Comparison of ENCODE assay signal across 19 cellular contexts in genomic region chr5:134507495-134507894, GRCh38. TPM values are rescaled to one million over a fixed set of nuclear protein-coding genes. Genes with fewer than 3 reads are reported as not detected.
DNase-seq lines count a peak whose midpoint lies in the region; ATAC-seq and TF ChIP-seq lines count a peak whose summit lies in the region.
"Had no signal": no experiment of that assay in that cellular context is flagged by ENCODE, and none has a peak within 500 bp of the region (broad histone marks: within the 10 kb centered on the region; RNA-seq: fewer than 3 reads in every experiment).

No MANE protein-coding gene starts in this region.

- H3K4me3 Mint-ChIP-seq in progenitor cell of endocrine pancreas (ENCODE audit: low read depth) = no peak overlapping the region
- H3K4me3 Mint-ChIP-seq: activated naive CD8-positive, alpha-beta T cell treated with anti-CD3 and anti-CD28 coated beads for 36 hours; CD14-positive monocyte; effector memory CD8-positive, alpha-beta T cell; HFFc6 had no signal

- CTCF ChIA-PET in Panc1 (lab: Charles Lee) = no interaction called here

- BruUV-seq in Panc1 (replicated peaks; lab: Mats Ljungman, UMichigan) = no TSS peak

- H3K27ac Mint-ChIP-seq in progenitor cell of endocrine pancreas = peak overlapping the region; percentile 28
- H3K27ac Mint-ChIP-seq: activated naive CD8-positive, alpha-beta T cell treated with anti-CD3 and anti-CD28 coated beads for 36 hours; HFFc6 had no signal

- DNase-seq in activated effector memory CD4-positive, alpha-beta T cell treated with anti-CD3 and anti-CD28 coated beads, Interleukin-2, amount 50 U/mL, for 16 hours = peak; percentile 57
- no peak for DNase-seq in activated effector memory CD4-positive, alpha-beta T cell treated with Interleukin-2 at 50 U/mL for 16 hours
- DNase-seq in Panc1 (ENCODE audit: low read depth, low spot score) (no peak), epithelial cell of proximal tubule (ENCODE audit: low read depth) (no peak), progenitor cell of endocrine pancreas (ENCODE audit: low spot score, unreplicated experiment) (no peak)
- DNase-seq: activated naive CD8-positive, alpha-beta T cell treated with anti-CD3 and anti-CD28 coated beads for 36 hours; DMS79 treated with DMSO at 0.1 percent for 48 hours; effector memory CD8-positive, alpha-beta T cell; HFFc6; hippocampal formation; NCI-H2081; NCI-H510A treated with DMSO at 0.1 percent for 48 hours; sigmoid colon; stimulated activated CD4-positive, alpha-beta T cell treated with anti-CD3 and anti-CD28 coated beads, Interleukin-2, amount 100 ng/mL, for 24 hours had no signal

- H3K4me3 ChIP-seq in Panc1 (ENCODE audit: low read depth in 2 of 2, low read length in 2 of 2) (peak overlapping the region; percentile 50 to 82), epithelial cell of proximal tubule (ENCODE audit: low read depth, low read length) (peak overlapping the region; percentile 60)

- ATAC-seq in Panc1 (no peak), HG03139 (IDR thresholded peaks at IDR 0.05; ENCODE audit: unreplicated experiment) (no peak), GM18858 (IDR thresholded peaks at IDR 0.05; ENCODE audit: unreplicated experiment) (no peak), HG02973 (IDR thresholded peaks at IDR 0.05; ENCODE audit: unreplicated experiment) (no peak)
- ATAC-seq: effector memory CD8-positive, alpha-beta T cell had no signal

- H3K36me3 ChIP-seq in Panc1 (ENCODE audit: control insufficient read depth, insufficient read depth, low read length) = no peaks in the 10 kb centered on the region
- H3K36me3 ChIP-seq: sigmoid colon, vagina had no signal

- H3K4me1 ChIP-seq in Panc1 (ENCODE audit: control insufficient read depth, insufficient read depth, low read length) = peaks cover 91% of the 10 kb centered on the region

- in situ Hi-C loops in Panc1 (cut with HindIII; ENCODE audit: low pct_unique_long_range_greater_than_20kb, low sequenced_read_pairs) = no loop called here

- H3K36me3 Mint-ChIP-seq in progenitor cell of endocrine pancreas (ENCODE audit: insufficient read depth) = no peaks in the 10 kb centered on the region
- H3K36me3 Mint-ChIP-seq: activated naive CD8-positive, alpha-beta T cell treated with anti-CD3 and anti-CD28 coated beads for 36 hours; CD14-positive monocyte had no signal

- TF ChIP-seq CTCF in Panc1 (IDR thresholded peaks at IDR 0.05) = no peak
- no peak for TF ChIP-seq CTCF in epithelial cell of proximal tubule (conservative IDR thresholded peaks at IDR 0.05; ENCODE audit: low read depth, low read length)
- no peak for TF ChIP-seq CTCF in progenitor cell of endocrine pancreas (IDR thresholded peaks at IDR 0.05; ENCODE audit: unreplicated experiment)

- no peaks in the 10 kb centered on the region for H3K9me3 Mint-ChIP-seq in progenitor cell of endocrine pancreas (ENCODE audit: low read depth)
- H3K9me3 Mint-ChIP-seq: activated naive CD8-positive, alpha-beta T cell treated with anti-CD3 and anti-CD28 coated beads for 36 hours; CD14-positive monocyte; effector memory CD8-positive, alpha-beta T cell; HFFc6 had no signal

- H3K27ac ChIP-seq in Panc1 (ENCODE audit: low read length) = peak overlapping the region; percentile 97
- H3K27ac ChIP-seq: vagina had no signal

- intact Hi-C loops in Panc1 (cut with micrococcal nuclease; ENCODE audit: unreplicated experiment) = no loop called here

- H3K4me1 Mint-ChIP-seq in progenitor cell of endocrine pancreas (ENCODE audit: low read depth) = peaks cover 41% of the 10 kb centered on the region

- no peaks in the 10 kb centered on the region for H3K27me3 ChIP-seq in Panc1 (ENCODE audit: control insufficient read depth, insufficient read depth, low read length)
- H3K27me3 ChIP-seq: sigmoid colon, vagina had no signal

- H3K9me3 ChIP-seq in Panc1 (ENCODE audit: control insufficient read depth, insufficient read depth, low read depth, low read length) = no peaks in the 10 kb centered on the region
- H3K9me3 ChIP-seq: sigmoid colon, vagina had no signal

- H3K27me3 Mint-ChIP-seq in progenitor cell of endocrine pancreas = no peaks in the 10 kb centered on the region
- H3K27me3 Mint-ChIP-seq: activated naive CD8-positive, alpha-beta T cell treated with anti-CD3 and anti-CD28 coated beads for 36 hours; effector memory CD8-positive, alpha-beta T cell had no signal

- POLR2A ChIA-PET in Panc1 (lab: Charles Lee) = interaction anchor here (0.6 to 1.0 kb wide), 3 partner anchors 18 to 453 kb away, joined by 3 to 6 read pairs (median 3); no protein-coding TSS in a partner anchor

RNA-seq across cellular contexts. Expression of gene JADE2, which starts 18.0 kb away (rescaled TPM):
- 80.0 TPM for total RNA-seq in Panc1 (2021; ENCODE audit: unreplicated experiment)
- polyA plus RNA-seq in Panc1 (2012; ENCODE audit: insufficient read length) = 40.4 TPM
- 20.3 and 21.6 TPM in 2 replicates for total RNA-seq in epithelial cell of proximal tubule
- 6.7 and 7.8 TPM in 2 replicates for total RNA-seq in progenitor cell of endocrine pancreas
